Comparison of ENCODE assay signal across 26 cellular contexts in genomic region chr5:13382232-13382631, GRCh38.
"Had no signal": no experiment of that assay in that cellular context is flagged by ENCODE, and none has a peak within 500 bp of the region (broad histone marks: within the 10 kb centered on the region; RNA-seq: fewer than 3 reads in every experiment).

No MANE protein-coding gene starts in this region.

- H3K9me3 ChIP-seq: suprapubic skin, testis, thoracic aorta, thyroid gland, tibial artery, transverse colon, upper lobe of left lung, uterus, vagina had no signal

- H3K4me1 ChIP-seq: stomach, suprapubic skin, testis, thyroid gland, tibial artery, tibial nerve, transverse colon, upper lobe of left lung, uterus, vagina had no signal

- DNase-seq: stimulated activated CD4-positive, alpha-beta T cell treated with anti-CD3 and anti-CD28 coated beads, Interleukin-2, amount 100 ng/mL, for 48 hours; stimulated activated CD4-positive, alpha-beta T cell treated with anti-CD3 and anti-CD28 coated beads, Interleukin-4, amount 100 ng/mL, for 1 hour; stimulated activated CD4-positive, alpha-beta T cell treated with anti-CD3 and anti-CD28 coated beads, Interleukin-4, amount 100 ng/mL, for 24 hours; stimulated activated CD4-positive, alpha-beta T cell treated with anti-CD3 and anti-CD28 coated beads, Interleukin-4, amount 100 ng/mL, for 4 hours; stimulated activated CD8-positive, alpha-beta memory T cell treated with anti-CD3 and anti-CD28 coated beads, Interleukin-4, amount 100 ng/mL, for 48 hours; stimulated activated naive B cell treated with anti-CD40 and anti-IgM and Interleukin-4, amounts not matched to agents 10 μg/mL and 1 μg/mL and 100 μg/mL, for 72 hours; stimulated activated naive CD4-positive, alpha-beta T cell; stimulated activated naive CD4-positive, alpha-beta T cell treated with Interleukin-2 at 50 U/mL for 16 hours; stimulated activated naive CD8-positive, alpha-beta T cell treated with anti-CD3 and anti-CD28 coated beads, Interleukin-15, amount 100 ng/mL, for 72 hours; stimulated activated naive CD8-positive, alpha-beta T cell treated with anti-CD3 and anti-CD28 coated beads, Interleukin-15, Interleukin-2, amounts not matched to agents 100 U/mL and 50 U/mL, for 24 hours; stomach; substantia nigra; testis; thyroid gland; tibial artery; transverse colon; trophoblast cell; uterus had no signal

- H3K36me3 ChIP-seq: stomach, suprapubic skin, thoracic aorta, thyroid gland, tibial artery, tibial nerve, transverse colon, upper lobe of left lung, uterus, vagina had no signal

- FAIRE-seq: urothelium cell line had no signal

- H3K4me3 ChIP-seq: stomach, suprapubic skin, testis, thoracic aorta, thyroid gland, tibial artery, tibial nerve, transverse colon, upper lobe of left lung, uterus, vagina had no signal

- ATAC-seq: stimulated activated effector memory CD8-positive, alpha-beta T cell treated with anti-CD3 and anti-CD28 coated beads, Interleukin-12 subunit alpha, Interleukin-12 subunit beta, amount 100 ng/mL, for 72 hours; stimulated activated memory B cell treated with anti-CD40 and anti-IgM and Interleukin-4, amounts not matched to agents 10 μg/mL and 1 μg/mL and 100 μg/mL, for 72 hours; stimulated activated naive B cell treated with anti-CD40 and anti-IgM and Interleukin-4, amounts not matched to agents 10 μg/mL and 1 μg/mL and 100 μg/mL, for 72 hours; stimulated activated naive CD8-positive, alpha-beta T cell treated with anti-CD3 and anti-CD28 coated beads, Interleukin-15, amount 100 ng/mL, for 72 hours had no signal

- H3K27me3 ChIP-seq: stomach, suprapubic skin, testis, thyroid gland, tibial artery, tibial nerve, transverse colon, upper lobe of left lung, uterus, vagina had no signal

- H3K27ac ChIP-seq: stomach, suprapubic skin, testis, thoracic aorta, thyroid gland, tibial artery, tibial nerve, transverse colon, upper lobe of left lung, uterus, vagina had no signal
